In genomic region chr18:74533666-74534065, GRCh38 we compare ENCODE assay signal across 21 cellular contexts. TPM values are rescaled to one million over a fixed set of nuclear protein-coding genes. Genes with fewer than 3 reads are reported as not detected.
DNase-seq lines count a peak whose midpoint lies in the region; ATAC-seq and TF ChIP-seq lines count a peak whose summit lies in the region.
"Had no signal": no experiment of that assay in that cellular context is flagged by ENCODE, and none has a peak within 500 bp of the region (broad histone marks: within the 10 kb centered on the region; RNA-seq: fewer than 3 reads in every experiment).

No MANE protein-coding gene starts in this region.

- CTCF ChIA-PET in WTC11 (lab: Charles Lee) = interaction anchor here (1.0 to 2.5 kb wide), 2 partner anchors 18 to 34 kb away, joined by 4 to 20 read pairs; no protein-coding TSS in a partner anchor

- H3K4me1 Mint-ChIP-seq in GM23338 (no peaks in the 10 kb centered on the region), WTC11 (0 out of 2 replicates have a peak, but pooled peaks cover 4% of the 10 kb centered on the region)

- H3K9me3 ChIP-seq in spleen = peaks cover 0 to 3% (median 0%) of the 10 kb centered on the region in 8 donors
- no peaks in the 10 kb centered on the region for H3K9me3 ChIP-seq in testis

- H3K27me3 Mint-ChIP-seq in GM23338 (ENCODE audit: insufficient read depth, low read depth, poor library complexity) = peaks cover 1% of the 10 kb centered on the region
- H3K27me3 Mint-ChIP-seq in WTC11 (ENCODE audit: low read depth) = no peaks in the 10 kb centered on the region; the same call in 1 of the 2 replicates

- H3K27ac Mint-ChIP-seq in GM23338 = no peak overlapping the region; the same call in 1 of the 2 replicates
- no peak overlapping the region for H3K27ac Mint-ChIP-seq in WTC11
- H3K27ac Mint-ChIP-seq: HFFc6 had no signal

- ATAC-seq in GM23338 (peak; percentile 51; the same call in 2 of the 3 replicates), WTC11 (peak; percentile 72), HG03097 (IDR thresholded peaks at IDR 0.05; ENCODE audit: low FRiP score, unreplicated experiment) (no peak)
- ATAC-seq: GM12878 had no signal

- TF ChIP-seq POLR2A in spleen (IDR thresholded peaks at IDR 0.05) = no peak
- no peak for TF ChIP-seq POLR2A in testis (IDR thresholded peaks at IDR 0.05)

- H3K27ac ChIP-seq in GM23338 (ENCODE audit: low read depth) (no peak overlapping the region), spleen (no peak overlapping the region), testis (no peak overlapping the region)
- H3K27ac ChIP-seq: BLaER1 had no signal

- DNase-seq in GM23338 (ENCODE audit: low spot score) (peak; percentile 30), WTC11 (ENCODE audit: low spot score) (no peak), islet precursor cell (peak; percentile 46), spleen (peak; percentile 59), testis (no peak), NCI-H1092 (lab: John Stamatoyannopoulos, UW) (no peak)
- DNase-seq: GDM1; HFFc6; NCI-H1105; NCI-H1694; NCI-H2171; NCI-H446 treated with DMSO at 0.1 percent for 48 hours; NK-92 treated with Interleukin-12 subunit alpha and Interleukin-12 subunit beta, amount 100 ng/mL, for 24 hours; OCI-M1; SIG-M5 had no signal

- H2AFZ ChIP-seq in GM23338 = no peak overlapping the region

- intact Hi-C loops in spleen (cut with DNase I; ENCODE audit: low total_unique reads) = no loop called here
- intact Hi-C loops in testis (cut with DNase I; ENCODE audit: low total_unique reads) = no loop called here

- no peaks in the 10 kb centered on the region for H3K4me1 ChIP-seq in GM23338 (ENCODE audit: insufficient read depth)
- no peaks in the 10 kb centered on the region for H3K4me1 ChIP-seq in spleen
- H3K4me1 ChIP-seq in testis = no peaks in the 10 kb centered on the region
- H3K4me1 ChIP-seq: BLaER1 had no signal

- H3K79me2 ChIP-seq in GM23338 (replicated peaks; ENCODE audit: insufficient read depth) = no peaks in the 10 kb centered on the region

- H3K27me3 ChIP-seq in GM23338 (ENCODE audit: insufficient read depth) = no peaks in the 10 kb centered on the region
- H3K27me3 ChIP-seq in spleen (replicated peaks in 1 of 7) = no peaks in the 10 kb centered on the region
- no peaks in the 10 kb centered on the region for H3K27me3 ChIP-seq in testis
- H3K27me3 ChIP-seq: BLaER1 had no signal

- H3F3A ChIP-seq in GM23338 (replicated peaks; ENCODE audit: low read depth) = no peaks in the 10 kb centered on the region

- 95 to 99% (median 95%) methylated on average over 12 of the region's 12 CpGs for WGBS in spleen, 5 donors
- 98 to 99% methylated on average over 12 of the region's 12 CpGs for WGBS in testis, 2 donors

- H3K4me3 ChIP-seq in GM23338 = no peak overlapping the region
- no peak overlapping the region for H3K4me3 ChIP-seq in spleen
- no peak overlapping the region for H3K4me3 ChIP-seq in testis
- H3K4me3 ChIP-seq: BLaER1, GM12878 had no signal

- TF ChIP-seq CTCF in GM23338 (conservative IDR thresholded peaks at IDR 0.05; ENCODE audit: low read depth in 2 of 2) (no peak), WTC11 (IDR thresholded peaks at IDR 0.05) (no peak), spleen (IDR thresholded peaks at IDR 0.05 in 8 of 11, conservative IDR thresholded peaks at IDR 0.05 in 3 of 11) (no peak), testis (IDR thresholded peaks at IDR 0.05) (no peak)

- H3K9me2 ChIP-seq in GM23338 (ENCODE audit: insufficient read depth) = 0 out of 2 replicates have a peak, but pooled peaks cover 4% of the 10 kb centered on the region

- H3K4me3 Mint-ChIP-seq in GM23338 (no peak overlapping the region), WTC11 (no peak overlapping the region)
- H3K4me3 Mint-ChIP-seq: HFFc6 had no signal

- H3K36me3 Mint-ChIP-seq in GM23338 (ENCODE audit: low read depth) (no peaks in the 10 kb centered on the region; the same call in 2 of the 3 replicates), WTC11 (no peaks in the 10 kb centered on the region)

- POLR2A ChIA-PET in WTC11 (lab: Charles Lee) = no interaction called here

- H3K9me3 Mint-ChIP-seq in GM23338 (no peaks in the 10 kb centered on the region; the same call in none of the 3 replicates), WTC11 (peaks cover 18% of the 10 kb centered on the region)
- H3K9me3 Mint-ChIP-seq: HFFc6 had no signal

- no peak overlapping the region for H3K4me2 ChIP-seq in GM23338
- H3K4me2 ChIP-seq: BLaER1 had no signal

- no peaks in the 10 kb centered on the region for H4K20me1 ChIP-seq in GM23338 (replicated peaks; ENCODE audit: insufficient read depth)
- H4K20me1 ChIP-seq: BLaER1 had no signal

- H3K36me3 ChIP-seq in GM23338 (ENCODE audit: insufficient read depth) = no peaks in the 10 kb centered on the region
- H3K36me3 ChIP-seq in spleen = no peaks in the 10 kb centered on the region
- H3K36me3 ChIP-seq in testis (ENCODE audit: low read depth, missing control alignments) = no peaks in the 10 kb centered on the region
- H3K36me3 ChIP-seq: BLaER1 had no signal

TF ChIP-seq in GM23338, 12 proteins besides CTCF, POLR2A, EP300 and RAD21 (continues in another document):
- TF ChIP-seq EZH2phosphoT487 (IDR thresholded peaks at IDR 0.05; ENCODE audit: unreplicated experiment) (no peak), NANOG (IDR thresholded peaks at IDR 0.05; ENCODE audit: borderline replicate concordance) (no peak), ZNF331 (CRISPR knock-in tag; IDR thresholded peaks at IDR 0.05; ENCODE audit: low read depth) (no peak)
- TF ChIP-seq, protein P1, sequence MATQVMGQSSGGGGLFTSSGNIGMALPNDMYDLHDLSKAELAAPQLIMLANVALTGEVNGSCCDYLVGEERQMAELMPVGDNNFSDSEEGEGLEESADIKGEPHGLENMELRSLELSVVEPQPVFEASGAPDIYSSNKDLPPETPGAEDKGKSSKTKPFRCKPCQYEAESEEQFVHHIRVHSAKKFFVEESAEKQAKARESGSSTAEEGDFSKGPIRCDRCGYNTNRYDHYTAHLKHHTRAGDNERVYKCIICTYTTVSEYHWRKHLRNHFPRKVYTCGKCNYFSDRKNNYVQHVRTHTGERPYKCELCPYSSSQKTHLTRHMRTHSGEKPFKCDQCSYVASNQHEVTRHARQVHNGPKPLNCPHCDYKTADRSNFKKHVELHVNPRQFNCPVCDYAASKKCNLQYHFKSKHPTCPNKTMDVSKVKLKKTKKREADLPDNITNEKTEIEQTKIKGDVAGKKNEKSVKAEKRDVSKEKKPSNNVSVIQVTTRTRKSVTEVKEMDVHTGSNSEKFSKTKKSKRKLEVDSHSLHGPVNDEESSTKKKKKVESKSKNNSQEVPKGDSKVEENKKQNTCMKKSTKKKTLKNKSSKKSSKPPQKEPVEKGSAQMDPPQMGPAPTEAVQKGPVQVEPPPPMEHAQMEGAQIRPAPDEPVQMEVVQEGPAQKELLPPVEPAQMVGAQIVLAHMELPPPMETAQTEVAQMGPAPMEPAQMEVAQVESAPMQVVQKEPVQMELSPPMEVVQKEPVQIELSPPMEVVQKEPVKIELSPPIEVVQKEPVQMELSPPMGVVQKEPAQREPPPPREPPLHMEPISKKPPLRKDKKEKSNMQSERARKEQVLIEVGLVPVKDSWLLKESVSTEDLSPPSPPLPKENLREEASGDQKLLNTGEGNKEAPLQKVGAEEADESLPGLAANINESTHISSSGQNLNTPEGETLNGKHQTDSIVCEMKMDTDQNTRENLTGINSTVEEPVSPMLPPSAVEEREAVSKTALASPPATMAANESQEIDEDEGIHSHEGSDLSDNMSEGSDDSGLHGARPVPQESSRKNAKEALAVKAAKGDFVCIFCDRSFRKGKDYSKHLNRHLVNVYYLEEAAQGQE (IDR thresholded peaks at IDR 0.05; ENCODE audit: unreplicated experiment) = no peak

TF ChIP-seq in WTC11, 78 proteins besides CTCF, POLR2A, EP300 and RAD21 (continues in another document):
- TF ChIP-seq ZNF263 (CRISPR knock-in tag; IDR thresholded peaks at IDR 0.05; ENCODE audit: low read depth) (no peak), ZNF219 (CRISPR knock-in tag; IDR thresholded peaks at IDR 0.05; ENCODE audit: borderline replicate concordance) (no peak), RELA (CRISPR knock-in tag; IDR thresholded peaks at IDR 0.05; ENCODE audit: borderline replicate concordance) (no peak), RORB (CRISPR knock-in tag; IDR thresholded peaks at IDR 0.05) (no peak), MYBL2 (CRISPR knock-in tag; IDR thresholded peaks at IDR 0.05) (no peak), TP53 (CRISPR knock-in tag; IDR thresholded peaks at IDR 0.05) (no peak), PRRX2 (CRISPR knock-in tag; IDR thresholded peaks at IDR 0.05) (no peak)
- TF ChIP-seq, protein P2, sequence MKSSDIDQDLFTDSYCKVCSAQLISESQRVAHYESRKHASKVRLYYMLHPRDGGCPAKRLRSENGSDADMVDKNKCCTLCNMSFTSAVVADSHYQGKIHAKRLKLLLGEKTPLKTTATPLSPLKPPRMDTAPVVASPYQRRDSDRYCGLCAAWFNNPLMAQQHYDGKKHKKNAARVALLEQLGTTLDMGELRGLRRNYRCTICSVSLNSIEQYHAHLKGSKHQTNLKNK (CRISPR knock-in tag; IDR thresholded peaks at IDR 0.05) = no peak

RNA-seq across cellular contexts. Expression of gene CNDP1, which starts 0.6 kb away (rescaled TPM):
- 0.03 TPM in 1 of 2 replicates, not detected in the other for total RNA-seq in GM23338 (2014; rRNA removed; shearing (Covaris generic))
- polyA plus RNA-seq in GM23338 (2016; fragmentation: Nextera tagmentation; extraction: Ambion mirVana) (0.11 TPM in 1 of 2 replicates, not detected in the other), spleen (under 1 TPM; 0.03 to 0.17 (median 0.13) TPM), testis (ENCODE audit: insufficient read depth, low read depth, low replicate concordance) (0.40 TPM)
- total RNA-seq in WTC11 (2021) (0.11 to 0.28 TPM (median 0.25 TPM) in 3 replicates), spleen (under 1 TPM in 5 of 7 donors, not detected in 2; 0.13 to 0.59 (median 0.36) TPM), testis (1 to 10 TPM in 1 of 2 donors, under 1 TPM in 1; 0.31 to 1.3 TPM)
- total RNA-seq: GM12878, H1, HFFc6, MCF 10A, RPMI7951 had no signal

RNA-seq across cellular contexts. Expression of gene CNDP2, which starts 37.5 kb away (rescaled TPM):
- total RNA-seq in GM23338 (2014; rRNA removed; shearing (Covaris generic)) = 172 and 175 TPM in 2 replicates
- 116 and 117 TPM in 2 replicates for polyA plus RNA-seq in GM23338 (2016; fragmentation: Nextera tagmentation; extraction: Ambion mirVana)
- total RNA-seq in WTC11 (2021) = 228 to 248 TPM (median 229 TPM) in 3 replicates
- total RNA-seq in spleen = 100 to 1,000 TPM; 219 to 310 (median 291) TPM
- polyA plus RNA-seq in spleen = 100 to 1,000 TPM; 102 to 168 (median 123) TPM
- 10 to 100 TPM; 72.0 to 84.5 TPM for total RNA-seq in testis
- polyA plus RNA-seq in testis (ENCODE audit: insufficient read depth, low read depth, low replicate concordance) = 74.4 TPM

Comparison
In these comparisons a context has a peak if more than half of its experiments do, and no peak if none do; other contexts are left out.
1. DNase-seq: peak in GM23338 (single experiment), islet precursor cell (single experiment) and spleen (single experiment); none in WTC11 (single experiment), testis (single experiment) and NCI-H1092 (single experiment).